8 cellular contexts compared by ENCODE assay signal in genomic region chr3:48503406-48504050, GRCh38. TPM values are rescaled to one million over a fixed set of nuclear protein-coding genes. Genes with fewer than 3 reads are reported as not detected.
DNase-seq lines count a peak whose midpoint lies in the region; ATAC-seq and TF ChIP-seq lines count a peak whose summit lies in the region.

No MANE protein-coding gene starts in this region.

- peaks cover 3% of the 10 kb centered on the region for H3K36me3 Mint-ChIP-seq in effector memory CD8-positive, alpha-beta T cell (ENCODE audit: insufficient read depth)

- H3K4me3 ChIP-seq in PC-3 (ENCODE audit: low read length): peak overlapping the region; percentile 84
- H3K4me3 ChIP-seq in mucosa of descending colon: peak overlapping the region; percentile 33
- H3K4me3 ChIP-seq in urinary bladder (ENCODE audit: low read depth, low read length): peak overlapping the region; percentile 64

- H3K36me3 ChIP-seq in PC-3 (ENCODE audit: low read depth, low read length) (no peaks in the 10 kb centered on the region), mucosa of descending colon (ENCODE audit: low read depth) (no peaks in the 10 kb centered on the region), urinary bladder (ENCODE audit: insufficient read depth) (no peaks in the 10 kb centered on the region)

- BruUV-seq in PC-3 (replicated peaks; lab: Mats Ljungman, UMichigan): no TSS peak

- peaks cover 5% of the 10 kb centered on the region for H3F3A ChIP-seq in PC-3 (ENCODE audit: low read length, unreplicated experiment)

- H3K9me3 ChIP-seq in PC-3 (ENCODE audit: low read length) (no peaks in the 10 kb centered on the region), mucosa of descending colon (no peaks in the 10 kb centered on the region)

- peaks cover 30% of the 10 kb centered on the region for H3K79me2 ChIP-seq in PC-3 (ENCODE audit: low read length)

- no peaks in the 10 kb centered on the region for H3K9me3 Mint-ChIP-seq in effector memory CD8-positive, alpha-beta T cell

- peaks cover 45 to 55% of the 10 kb centered on the region in 2 donors for H3K4me1 Mint-ChIP-seq in effector memory CD8-positive, alpha-beta T cell (ENCODE audit: low read depth in 2 of 2)

- no peaks in the 10 kb centered on the region for H3K27me3 Mint-ChIP-seq in effector memory CD8-positive, alpha-beta T cell

- 5% methylated on average over 25 of the region's 25 CpGs for WGBS in urinary bladder

- POLR2A ChIA-PET in PC-3 (lab: Charles Lee; ENCODE audit: unreplicated experiment): no interaction called here

- H3K4me3 Mint-ChIP-seq in effector memory CD8-positive, alpha-beta T cell: peak overlapping the region; percentile 83 to 86

- H3K27ac ChIP-seq in PC-3 (ENCODE audit: low read length): peak overlapping the region; percentile 16; the same call in 1 of the 2 replicates
- H3K27ac ChIP-seq in urinary bladder (ENCODE audit: low read depth): peak overlapping the region; percentile 97

- no peaks in the 10 kb centered on the region for H3K27me3 ChIP-seq in PC-3 (ENCODE audit: low read length)

- TF ChIP-seq CTCF in PC-3 (conservative IDR thresholded peaks at IDR 0.05; ENCODE audit: low read depth, low read length) (no peak), mucosa of descending colon (IDR thresholded peaks at IDR 0.05) (no peak)

- CTCF ChIA-PET in PC-3 (lab: Charles Lee): interaction anchor here (1.1 kb wide), 1 partner anchor 132 kb away, joined by 3 read pairs; the partner anchor contains the start of gene SLC26A6

- no peaks in the 10 kb centered on the region for H4K20me1 ChIP-seq in PC-3 (ENCODE audit: low read length)

- H3K27ac Mint-ChIP-seq in effector memory CD8-positive, alpha-beta T cell: peak overlapping the region; percentile 90 to 91

- intact Hi-C loops in PC-3 (cut with micrococcal nuclease): no loop called here
- intact Hi-C loops in mucosa of descending colon (cut with DNase I, micrococcal nuclease): no loop called here

- peak overlapping the region; percentile 86 for H2AFZ ChIP-seq in PC-3 (ENCODE audit: low read length)

- DNase-seq in Daoy (ENCODE audit: low read depth) (peak; percentile 46), PC-3 (peak; percentile 55), mucosa of descending colon (peak; percentile 37 to 71 (median 47)), NCI-H748 (lab: John Stamatoyannopoulos, UW; ENCODE audit: unreplicated experiment) (no peak), hippocampal formation (lab: John Stamatoyannopoulos, UW) (no peak), Kasumi-1 (lab: John Stamatoyannopoulos, UW) (no peak)
- no peak for DNase-seq in effector memory CD8-positive, alpha-beta T cell

- ATAC-seq in PC-3: peak; percentile 27
- peak; percentile 2 for ATAC-seq in effector memory CD8-positive, alpha-beta T cell (replicated peaks)
- ATAC-seq in mucosa of descending colon: peak; percentile 29

- H3K4me1 ChIP-seq in PC-3 (ENCODE audit: insufficient read depth, low read length) (peaks cover 64% of the 10 kb centered on the region), mucosa of descending colon (ENCODE audit: low read depth) (peaks cover 11% of the 10 kb centered on the region), urinary bladder (ENCODE audit: insufficient read depth) (no peaks in the 10 kb centered on the region)

- peak overlapping the region; percentile 82 for H3K9ac ChIP-seq in PC-3 (ENCODE audit: low read length)

- H3K4me2 ChIP-seq in PC-3 (ENCODE audit: low read length): peak overlapping the region; percentile 97

- H3K9me2 ChIP-seq in PC-3 (replicated peaks; ENCODE audit: low read length): no peaks in the 10 kb centered on the region

RNA-seq across cellular contexts. Expression of gene SHISA5, which starts 0.4 kb away (rescaled TPM):
- 55.2 and 59.1 TPM in 2 replicates for total RNA-seq in Daoy (2014; rRNA removed; shearing (Covaris generic))
- total RNA-seq in PC-3 (2014; rRNA removed): 159 and 164 TPM in 2 replicates
- total RNA-seq in mucosa of descending colon: 100 to 1,000 TPM; 106 to 120 (median 115) TPM
- 62.5 TPM for total RNA-seq in urinary bladder
- polyA plus RNA-seq in urinary bladder: 209 TPM

RNA-seq across cellular contexts. Expression of gene PFKFB4, which starts 53.1 kb away (rescaled TPM):
- total RNA-seq in Daoy (2014; rRNA removed; shearing (Covaris generic)): 4.1 and 6.9 TPM in 2 replicates
- 33.5 and 35.2 TPM in 2 replicates for total RNA-seq in PC-3 (2014; rRNA removed)
- 10 to 100 TPM in 2 of 3 donors, 1 to 10 TPM in 1; 4.4 to 14.2 (median 10.8) TPM for total RNA-seq in mucosa of descending colon
- 4.7 TPM for total RNA-seq in urinary bladder
- 2.4 TPM for polyA plus RNA-seq in urinary bladder

RNA-seq across cellular contexts. Expression of gene ATRIP, which starts 57.0 kb away (rescaled TPM):
- 6.4 and 7.6 TPM in 2 replicates for total RNA-seq in Daoy (2014; rRNA removed; shearing (Covaris generic))
- total RNA-seq in PC-3 (2014; rRNA removed): 13.9 and 16.1 TPM in 2 replicates
- 1 to 10 TPM; 4.5 to 7.2 (median 6.2) TPM for total RNA-seq in mucosa of descending colon
- total RNA-seq in urinary bladder: 4.7 TPM
- polyA plus RNA-seq in urinary bladder: 6.6 TPM

Comparison
In these comparisons a context has a peak if more than half of its experiments do, and no peak if none do; other contexts are left out.
1. DNase-seq: peak in Daoy (single experiment), PC-3 (single experiment) and mucosa of descending colon (3 of 3); none in effector memory CD8-positive, alpha-beta T cell (0 of 3), NCI-H748 (single experiment), hippocampal formation (0 of 2) and Kasumi-1 (0 of 2).
2. H3K4me3 ChIP-seq: peak in every context shown above with its lines; median percentile 84 in PC-3; 64 in urinary bladder; 33 in mucosa of descending colon.
3. Peak in every context shown above with its lines, with median percentiles within 50 percentile points of each other: ATAC-seq.